In the genomic region with DNA sequence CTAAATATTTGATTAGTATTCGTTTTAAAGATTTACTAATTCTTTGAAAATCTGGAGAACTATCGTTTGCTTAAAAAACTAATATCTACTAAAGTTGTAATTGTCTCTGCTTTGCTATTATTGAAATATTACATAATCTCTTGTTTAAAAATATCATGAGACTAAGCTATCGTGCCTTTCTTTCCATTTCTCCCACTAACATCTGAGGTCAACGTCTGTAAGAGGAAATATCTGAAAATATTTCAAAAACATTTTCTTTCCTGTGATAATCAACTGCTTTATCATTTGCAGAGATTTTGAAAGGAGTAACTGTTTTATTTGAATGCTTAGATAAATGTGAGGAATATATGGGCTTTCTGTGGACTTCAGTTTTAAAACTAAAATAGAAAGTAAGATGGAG, we compare ENCODE assay signal across 16 cellular contexts.
DNase-seq lines count a peak whose midpoint lies in the region; ATAC-seq, FAIRE-seq and TF ChIP-seq lines count a peak whose summit lies in the region.
"Had no signal": no experiment of that assay in that cellular context is flagged by ENCODE, and none has a peak within 500 bp of the region (broad histone marks: within the 10 kb centered on the region; RNA-seq: fewer than 3 reads in every experiment).

No MANE protein-coding gene starts in this region.

- H3K9me3 Mint-ChIP-seq in activated CD8-positive, alpha-beta memory T cell treated with anti-CD3 and anti-CD28 coated beads, Interleukin-2, amount 10 ng/mL, durations not matched to agents 7 days and 5 days (ENCODE audit: low read depth), result no peaks in the 10 kb centered on the region
- H3K9me3 Mint-ChIP-seq in activated T-helper 1 cell treated with anti-CD3 and anti-CD28 coated beads, Interleukin-12 subunit alpha, Interleukin-12 subunit beta, Interleukin-2, Interleukin-4 antibody, amounts not matched to agents 30 ng/mL and 10 ng/mL and 1 ng/mL, durations not matched to agents 14 hours and 24 hours and 36 hours, result no peaks in the 10 kb centered on the region
- H3K9me3 Mint-ChIP-seq: nephron progenitor cell had no signal

- no peaks in the 10 kb centered on the region for H3K36me3 ChIP-seq in esophagus muscularis mucosa
- no peaks in the 10 kb centered on the region for H3K36me3 ChIP-seq in psoas muscle (ENCODE audit: insufficient read depth in 1 of 2, low read depth in 1 of 2)
- H3K36me3 ChIP-seq: BLaER1 had no signal

- H3K27me3 Mint-ChIP-seq in activated CD8-positive, alpha-beta memory T cell treated with anti-CD3 and anti-CD28 coated beads, Interleukin-2, amount 10 ng/mL, durations not matched to agents 7 days and 5 days, result no peaks in the 10 kb centered on the region
- no peaks in the 10 kb centered on the region for H3K27me3 Mint-ChIP-seq in activated T-helper 1 cell treated with anti-CD3 and anti-CD28 coated beads, Interleukin-12 subunit alpha, Interleukin-12 subunit beta, Interleukin-2, Interleukin-4 antibody, amounts not matched to agents 30 ng/mL and 10 ng/mL and 1 ng/mL, durations not matched to agents 14 hours and 24 hours and 36 hours (ENCODE audit: insufficient read depth)
- H3K27me3 Mint-ChIP-seq: activated naive CD8-positive, alpha-beta T cell treated with anti-CD3 and anti-CD28 coated beads, Interleukin-2, amount 50 U/mL, for 24 hours had no signal

- ATAC-seq in psoas muscle, result no peak
- no peak for ATAC-seq in activated CD8-positive, alpha-beta memory T cell treated with anti-CD3 and anti-CD28 coated beads, Interleukin-2, amount 10 ng/mL, durations not matched to agents 7 days and 5 days
- ATAC-seq: activated naive CD8-positive, alpha-beta T cell treated with anti-CD3 and anti-CD28 coated beads, Interleukin-2, amount 50 U/mL, for 24 hours had no signal

- peaks cover 12 to 16% (median 15%) of the 10 kb centered on the region in 4 donors for H3K4me1 ChIP-seq in esophagus muscularis mucosa
- peaks cover 22% of the 10 kb centered on the region for H3K4me1 ChIP-seq in psoas muscle
- H3K4me1 ChIP-seq: BLaER1 had no signal

- peak; percentile 6 for DNase-seq in A172 (ENCODE audit: low spot score)
- no peak for DNase-seq in esophagus muscularis mucosa (ENCODE audit: extremely low spot score)
- no peak for DNase-seq in psoas muscle
- DNase-seq in activated CD8-positive, alpha-beta memory T cell treated with anti-CD3 and anti-CD28 coated beads, Interleukin-2, amount 10 ng/mL, durations not matched to agents 7 days and 5 days, result no peak
- DNase-seq in activated T-helper 1 cell treated with anti-CD3 and anti-CD28 coated beads, Interleukin-12 subunit alpha, Interleukin-12 subunit beta, Interleukin-2, Interleukin-4 antibody, amounts not matched to agents 30 ng/mL and 10 ng/mL and 1 ng/mL, durations not matched to agents 14 hours and 24 hours and 36 hours (ENCODE audit: low spot score), result no peak
- no peak for DNase-seq in stimulated activated CD4-positive, alpha-beta T cell treated with anti-CD3 and anti-CD28 coated beads, Interleukin-2, amount 100 ng/mL, for 48 hours
- no peak for DNase-seq in germinal center (ENCODE audit: low spot score)
- DNase-seq: activated CD8-positive, alpha-beta memory T cell treated with anti-CD3 and anti-CD28 coated beads, Interleukin-2, amount 50 U/mL, for 48 hours; activated naive CD8-positive, alpha-beta T cell treated with anti-CD3 and anti-CD28 coated beads, Interleukin-2, amount 50 U/mL, for 24 hours; NCI-H510A treated with DMSO at 0.1 percent for 48 hours; nephron progenitor cell; stimulated activated CD4-positive, alpha-beta T cell treated with anti-CD3 and anti-CD28 coated beads, Interleukin-12 subunit alpha, Interleukin-12 subunit beta, amount 100 ng/mL, for 4 hours had no signal

- 47% methylated on average over 4 of the region's 4 CpGs for WGBS in esophagus muscularis mucosa
- 5 to 14% (median 9%) methylated on average over 4 of the region's 4 CpGs for WGBS in psoas muscle, 3 donors

- FAIRE-seq in TTC549 (lab: Jason Lieb, UNC), result peak; percentile 19
- FAIRE-seq: H1 had no signal

- H3K4me3 ChIP-seq in esophagus muscularis mucosa, result peak overlapping the region; percentile 14 to 46 (median 27)
- H3K4me3 ChIP-seq in psoas muscle, result peak overlapping the region; percentile 71
- H3K4me3 ChIP-seq: BLaER1 had no signal

- no peak for TF ChIP-seq EP300 in esophagus muscularis mucosa (IDR thresholded peaks at IDR 0.05)

- no peak overlapping the region for H3K4me3 Mint-ChIP-seq in activated CD8-positive, alpha-beta memory T cell treated with anti-CD3 and anti-CD28 coated beads, Interleukin-2, amount 10 ng/mL, durations not matched to agents 7 days and 5 days
- H3K4me3 Mint-ChIP-seq in activated T-helper 1 cell treated with anti-CD3 and anti-CD28 coated beads, Interleukin-12 subunit alpha, Interleukin-12 subunit beta, Interleukin-2, Interleukin-4 antibody, amounts not matched to agents 30 ng/mL and 10 ng/mL and 1 ng/mL, durations not matched to agents 14 hours and 24 hours and 36 hours, result no peak overlapping the region
- H3K4me3 Mint-ChIP-seq: activated naive CD8-positive, alpha-beta T cell treated with anti-CD3 and anti-CD28 coated beads, Interleukin-2, amount 50 U/mL, for 24 hours; nephron progenitor cell had no signal

- H3K27me3 ChIP-seq in esophagus muscularis mucosa, result no peaks in the 10 kb centered on the region
- no peaks in the 10 kb centered on the region for H3K27me3 ChIP-seq in psoas muscle (ENCODE audit: insufficient read depth in 3 of 3, low read length in 2 of 3)
- H3K27me3 ChIP-seq: BLaER1 had no signal

- no peaks in the 10 kb centered on the region for H3K36me3 Mint-ChIP-seq in activated CD8-positive, alpha-beta memory T cell treated with anti-CD3 and anti-CD28 coated beads, Interleukin-2, amount 10 ng/mL, durations not matched to agents 7 days and 5 days
- no peaks in the 10 kb centered on the region for H3K36me3 Mint-ChIP-seq in activated T-helper 1 cell treated with anti-CD3 and anti-CD28 coated beads, Interleukin-12 subunit alpha, Interleukin-12 subunit beta, Interleukin-2, Interleukin-4 antibody, amounts not matched to agents 30 ng/mL and 10 ng/mL and 1 ng/mL, durations not matched to agents 14 hours and 24 hours and 36 hours (ENCODE audit: low read depth)

- no peaks in the 10 kb centered on the region for H3K9me3 ChIP-seq in esophagus muscularis mucosa
- no peaks in the 10 kb centered on the region for H3K9me3 ChIP-seq in psoas muscle
- H3K9me3 ChIP-seq: BLaER1 had no signal

- intact Hi-C loops in esophagus muscularis mucosa (cut with DNase I) (no loop called here), psoas muscle (cut with DNase I) (loop anchor here (5.0 to 10.0 kb wide), 5 partner anchors 117 to 339 kb away; no protein-coding TSS in a partner anchor)
- intact Hi-C loops in activated T-helper 1 cell treated with anti-CD3 and anti-CD28 coated beads, Interleukin-12 subunit alpha, Interleukin-12 subunit beta, Interleukin-2, Interleukin-4 antibody, amounts not matched to agents 30 ng/mL and 10 ng/mL and 1 ng/mL, durations not matched to agents 14 hours and 24 hours and 36 hours (cut with micrococcal nuclease), result no loop called here

- TF ChIP-seq CTCF in esophagus muscularis mucosa (IDR thresholded peaks at IDR 0.05) (no peak), psoas muscle (IDR thresholded peaks at IDR 0.05) (no peak)

- CTCF ChIA-PET in activated CD8-positive, alpha-beta memory T cell treated with anti-CD3 and anti-CD28 coated beads, Interleukin-2, amount 10 ng/mL, durations not matched to agents 7 days and 5 days (lab: Charles Lee), result no interaction called here

- no peaks in the 10 kb centered on the region for H3K4me1 Mint-ChIP-seq in activated CD8-positive, alpha-beta memory T cell treated with anti-CD3 and anti-CD28 coated beads, Interleukin-2, amount 10 ng/mL, durations not matched to agents 7 days and 5 days
- no peaks in the 10 kb centered on the region for H3K4me1 Mint-ChIP-seq in activated T-helper 1 cell treated with anti-CD3 and anti-CD28 coated beads, Interleukin-12 subunit alpha, Interleukin-12 subunit beta, Interleukin-2, Interleukin-4 antibody, amounts not matched to agents 30 ng/mL and 10 ng/mL and 1 ng/mL, durations not matched to agents 14 hours and 24 hours and 36 hours (ENCODE audit: low read depth)
- H3K4me1 Mint-ChIP-seq: activated naive CD8-positive, alpha-beta T cell treated with anti-CD3 and anti-CD28 coated beads, Interleukin-2, amount 50 U/mL, for 24 hours had no signal

- no peak for TF ChIP-seq POLR2A in esophagus muscularis mucosa (IDR thresholded peaks at IDR 0.05; ENCODE audit: low read depth)

- H3K27ac ChIP-seq in esophagus muscularis mucosa (replicated peaks in 1 of 4) (peak overlapping the region; percentile 33 to 62 (median 52)), psoas muscle (peak overlapping the region; percentile 81)
- H3K27ac ChIP-seq: BLaER1, RWPE1 had no signal

- no peak overlapping the region for H3K27ac Mint-ChIP-seq in activated CD8-positive, alpha-beta memory T cell treated with anti-CD3 and anti-CD28 coated beads, Interleukin-2, amount 10 ng/mL, durations not matched to agents 7 days and 5 days
- H3K27ac Mint-ChIP-seq in activated T-helper 1 cell treated with anti-CD3 and anti-CD28 coated beads, Interleukin-12 subunit alpha, Interleukin-12 subunit beta, Interleukin-2, Interleukin-4 antibody, amounts not matched to agents 30 ng/mL and 10 ng/mL and 1 ng/mL, durations not matched to agents 14 hours and 24 hours and 36 hours, result no peak overlapping the region
- H3K27ac Mint-ChIP-seq: activated naive CD8-positive, alpha-beta T cell treated with anti-CD3 and anti-CD28 coated beads, Interleukin-2, amount 50 U/mL, for 24 hours; nephron progenitor cell had no signal

Comparison
In these comparisons a context has a peak if more than half of its experiments do, and no peak if none do; other contexts are left out.
1. intact Hi-C loops: an anchor here in psoas muscle (5.0 to 10.0 kb wide); none called in esophagus muscularis mucosa and activated T-helper 1 cell treated with anti-CD3 and anti-CD28 coated beads, Interleukin-12 subunit alpha, Interleukin-12 subunit beta, Interleukin-2, Interleukin-4 antibody, amounts not matched to agents 30 ng/mL and 10 ng/mL and 1 ng/mL, durations not matched to agents 14 hours and 24 hours and 36 hours.